In genomic region chr1:179002064-179002463, GRCh38 we compare ENCODE assay signal across 8 cellular contexts. TPM values are rescaled to one million over a fixed set of nuclear protein-coding genes. Genes with fewer than 3 reads are reported as not detected.
DNase-seq lines count a peak whose midpoint lies in the region; TF ChIP-seq lines count a peak whose summit lies in the region.
"Not testable (repeated sequence)": the region's sequence is repeated elsewhere in the genome, so short reads cannot be mapped to it uniquely, and the experiment has no call there.

No MANE protein-coding gene starts in this region.

- not testable (repeated sequence) for TF ChIP-seq CTCF in HEK293 (tag by site-specific recombination; IDR thresholded peaks at IDR 0.05); Loucy (conservative IDR thresholded peaks at IDR 0.05; ENCODE audit: low read length); SK-N-SH (IDR thresholded peaks at IDR 0.05); brain (conservative IDR thresholded peaks at IDR 0.05); nephron progenitor cell (IDR thresholded peaks at IDR 0.05)

- H3K4me2 ChIP-seq in BLaER1, SK-N-SH: not testable (repeated sequence)
- H3K4me2 ChIP-seq in Loucy (ENCODE audit: low read depth, low read length, poor library complexity, severe bottlenecking) = peak overlapping the region; percentile 49

- H3K9ac ChIP-seq in BLaER1 (0 out of 2 replicates have a peak overlapping the region, but pooled peaks have one; percentile 7), iPS-20b (ENCODE audit: low read depth, low read length) (peak overlapping the region; percentile 54; the same call in 1 of the 2 replicates), skeletal muscle tissue (ENCODE audit: low read depth in 1 of 3, low read length in 3 of 3) (peak overlapping the region in 2 of 3 donors; percentile 0 to 33)
- not testable (repeated sequence) for H3K9ac ChIP-seq in Loucy (ENCODE audit: low read depth, low read length, poor library complexity, severe bottlenecking); SK-N-SH

- H3K9me3 Mint-ChIP-seq in brain = peaks cover under 1 to 10% (median 5%) of the 10 kb centered on the region in 5 experiments
- H3K9me3 Mint-ChIP-seq in nephron progenitor cell = not testable (repeated sequence)

- POLR2A ChIA-PET in HEK293 (lab: Yijun Ruan, JAX) (interaction anchor here (1.2 kb wide), 1 partner anchor 702 kb away, joined by 3 read pairs; no protein-coding TSS in a partner anchor), SK-N-SH (lab: Yijun Ruan, JAX) (interaction anchor here (0.5 to 1.2 kb wide), 2 partner anchors 30 to 459 kb away, joined by 3 to 6 read pairs; no protein-coding TSS in a partner anchor)

- H3K4me1 ChIP-seq in BLaER1; HEK293 (ENCODE audit: control insufficient read depth, insufficient read depth, low read length); Loucy (ENCODE audit: insufficient read depth, low read length, poor library complexity, severe bottlenecking); SK-N-SH (ENCODE audit: control insufficient read depth in 1 of 2, insufficient read depth in 2 of 2, low read depth in 1 of 2, low read length in 1 of 2); iPS-20b (ENCODE audit: insufficient read depth, low read length); skeletal muscle tissue (ENCODE audit: control insufficient read depth in 3 of 3, insufficient read depth in 3 of 3, low read length in 3 of 3): not testable (repeated sequence)

- not testable (repeated sequence) for DNase-seq in SK-N-SH, nephron progenitor cell

- 91% methylated on average over 8 of the region's 8 CpGs for WGBS in SK-N-SH (ENCODE audit: low lambda C conversion rate)

- H2AFZ ChIP-seq in Loucy (ENCODE audit: low read length) = peak overlapping the region; percentile 93
- peak overlapping the region; percentile 90; the same call in 1 of the 2 replicates for H2AFZ ChIP-seq in SK-N-SH (ENCODE audit: low read depth)

- H3K36me3 Mint-ChIP-seq in brain; nephron progenitor cell (ENCODE audit: low read depth): not testable (repeated sequence)

- H3K27me3 Mint-ChIP-seq in brain; nephron progenitor cell (ENCODE audit: low read depth, poor library complexity): not testable (repeated sequence)

- peak overlapping the region in 3 of 5 experiments; percentile 6 to 85 (median 59) for H3K27ac Mint-ChIP-seq in brain
- peak overlapping the region; percentile 87 for H3K27ac Mint-ChIP-seq in nephron progenitor cell

- not testable (repeated sequence) for H3K36me3 ChIP-seq in BLaER1; HEK293 (ENCODE audit: control insufficient read depth in 2 of 2, insufficient read depth in 1 of 2, low read length in 2 of 2); Loucy (ENCODE audit: insufficient read depth, low read length); SK-N-SH (replicated peaks in 1 of 2; ENCODE audit: control insufficient read depth in 1 of 2, insufficient read depth in 2 of 2, low read length in 1 of 2); iPS-20b (ENCODE audit: insufficient read depth, low read depth, low read length); skeletal muscle tissue (ENCODE audit: control insufficient read depth in 3 of 3, insufficient read depth in 3 of 3, low read length in 3 of 3)

- H3K4me1 Mint-ChIP-seq in brain (peaks cover 11% of the 10 kb centered on the region), nephron progenitor cell (peaks cover 37% of the 10 kb centered on the region)

- H3K4me3 ChIP-seq in BLaER1; HEK293 (ENCODE audit: low read depth, low read length); Loucy (ENCODE audit: low read length, poor library complexity, severe bottlenecking); SK-N-SH (ENCODE audit: low read depth in 2 of 2, low read length in 1 of 2); iPS-20b (ENCODE audit: low read length): not testable (repeated sequence)
- H3K4me3 ChIP-seq in skeletal muscle tissue (ENCODE audit: low read length in 3 of 3) = peak overlapping the region in 1 of 3 donors; percentile 30

- H3K9me2 ChIP-seq in Loucy (replicated peaks; ENCODE audit: low read depth, low read length); SK-N-SH: not testable (repeated sequence)

- TF ChIP-seq RAD21 in SK-N-SH (IDR thresholded peaks at IDR 0.05; ENCODE audit: low read length) = not testable (repeated sequence)

- not testable (repeated sequence) for H3F3A ChIP-seq in Loucy (ENCODE audit: low read depth); SK-N-SH (replicated peaks; ENCODE audit: insufficient read depth)

- not testable (repeated sequence) for H3K9me3 ChIP-seq in BLaER1; HEK293 (ENCODE audit: control insufficient read depth, insufficient read depth, low read depth, low read length); Loucy (ENCODE audit: insufficient read depth, low read depth, low read length); SK-N-SH; iPS-20b (ENCODE audit: insufficient read depth, low read depth, low read length); skeletal muscle tissue (ENCODE audit: control insufficient read depth in 3 of 3, low read length in 3 of 3)

- not testable (repeated sequence) for H3K27ac ChIP-seq in BLaER1; HEK293 (ENCODE audit: extremely low read depth, low read depth, low read length); SK-N-SH (ENCODE audit: low read depth in 2 of 2, low read length in 1 of 2); iPS-20b (ENCODE audit: low read length); skeletal muscle tissue (ENCODE audit: low read depth, low read length)

- CTCF ChIA-PET in HEK293 (lab: Yijun Ruan, JAX) = interaction anchor here (0.6 to 3.6 kb wide), 42 partner anchors 8 to 1054 kb away, joined by 3 to 87 read pairs (median 5); no protein-coding TSS in a partner anchor
- CTCF ChIA-PET in SK-N-SH (lab: Yijun Ruan, JAX) = interaction anchor here (0.5 to 5.4 kb wide), 74 partner anchors 9 to 809 kb away, joined by 3 to 128 read pairs (median 5); partner anchors contain the start of gene ANGPTL1

- H3K4me3 Mint-ChIP-seq in brain = peak overlapping the region in 2 of 5 experiments; percentile 62 to 66
- H3K4me3 Mint-ChIP-seq in nephron progenitor cell = not testable (repeated sequence)

- TF ChIP-seq EP300 in SK-N-SH (IDR thresholded peaks at IDR 0.05; ENCODE audit: borderline replicate concordance in 1 of 2, low read depth in 1 of 2, low read length in 1 of 2) = not testable (repeated sequence)

- not testable (repeated sequence) for H3K27me3 ChIP-seq in BLaER1; Loucy (ENCODE audit: insufficient read depth, low read length, poor library complexity, severe bottlenecking); SK-N-SH (ENCODE audit: insufficient read depth); iPS-20b (ENCODE audit: insufficient read depth, low read length); skeletal muscle tissue (ENCODE audit: control insufficient read depth in 3 of 3, insufficient read depth in 3 of 3, low read length in 3 of 3)

- H3K79me2 ChIP-seq in Loucy (ENCODE audit: insufficient read depth, low read length); SK-N-SH (ENCODE audit: insufficient read depth): not testable (repeated sequence)

- H4K20me1 ChIP-seq in BLaER1; Loucy (ENCODE audit: insufficient read depth, low read length, poor library complexity, severe bottlenecking); SK-N-SH (ENCODE audit: insufficient read depth): not testable (repeated sequence)

TF ChIP-seq in HEK293, 187 proteins besides CTCF, POLR2A, EP300 and RAD21:
- peak; percentile 52; the same call in 1 of the 2 replicates for TF ChIP-seq ZNF121 (tag by site-specific recombination; IDR thresholded peaks at IDR 0.05)

RNA-seq across cellular contexts. Expression of gene FAM20B, which starts 23.6 kb away (rescaled TPM):
- polyA plus RNA-seq in SK-N-SH (2012; rRNA removed) (14.9 and 17.5 TPM in 2 replicates), brain (ENCODE audit: insufficient read depth, low read depth, low replicate concordance) (21.2 TPM)
- polyA plus RNA-seq in SK-N-SH (2012; cell fraction: cytosol; rRNA removed) = 19.2 and 20.8 TPM in 2 replicates
- 6.8 and 10.6 TPM in 2 replicates for polyA plus RNA-seq in SK-N-SH (2012; cell fraction: nucleus; rRNA removed)
- total RNA-seq in skeletal muscle tissue = 26.6 TPM
